13 cellular contexts compared by ENCODE assay signal in genomic region chr21:28442624-28443023, GRCh38.
DNase-seq lines count a peak whose midpoint lies in the region; ATAC-seq, FAIRE-seq and TF ChIP-seq lines count a peak whose summit lies in the region.
"Had no signal": no experiment of that assay in that cellular context is flagged by ENCODE, and none has a peak within 500 bp of the region (broad histone marks: within the 10 kb centered on the region; RNA-seq: fewer than 3 reads in every experiment).

No MANE protein-coding gene starts in this region.

- no peak overlapping the region for H3K4me2 ChIP-seq in PC-3 (ENCODE audit: low read length)

- H3K27me3 ChIP-seq in PC-3 (ENCODE audit: low read length), result no peaks in the 10 kb centered on the region

- H3K27ac ChIP-seq in PC-3 (ENCODE audit: low read length) (no peak overlapping the region), kidney (ENCODE audit: low read depth in 2 of 2, low read length in 2 of 2) (no peak overlapping the region)

- BruUV-seq in PC-3 (replicated peaks; lab: Mats Ljungman, UMichigan), result no TSS peak

- H3K4me3 ChIP-seq in GM12865 (ENCODE audit: low read depth, low read length) (no peak overlapping the region), PC-3 (ENCODE audit: low read length) (no peak overlapping the region), epithelial cell of esophagus (ENCODE audit: low read length) (no peak overlapping the region), kidney (ENCODE audit: low read length in 2 of 2) (no peak overlapping the region)

- ATAC-seq in PC-3 (no peak; the same call in 1 of the 2 replicates), GM19463 (IDR thresholded peaks at IDR 0.05; ENCODE audit: unreplicated experiment) (no peak), HG03159 (IDR thresholded peaks at IDR 0.05; ENCODE audit: unreplicated experiment) (no peak)
- ATAC-seq: naive thymus-derived CD4-positive, alpha-beta T cell had no signal

- POLR2A ChIA-PET in PC-3 (lab: Charles Lee; ENCODE audit: unreplicated experiment), result no interaction called here

- H3K9me2 ChIP-seq in PC-3 (replicated peaks; ENCODE audit: low read length), result no peaks in the 10 kb centered on the region

- H3K4me1 ChIP-seq in PC-3 (ENCODE audit: insufficient read depth, low read length) (peaks cover 22% of the 10 kb centered on the region), kidney (ENCODE audit: control insufficient read depth in 1 of 2, insufficient read depth in 1 of 2, low read depth in 1 of 2, low read length in 2 of 2) (no peaks in the 10 kb centered on the region)

- no peaks in the 10 kb centered on the region for H4K20me1 ChIP-seq in PC-3 (ENCODE audit: low read length)

- H3K9me3 ChIP-seq in PC-3 (ENCODE audit: low read length) (no peaks in the 10 kb centered on the region), kidney (ENCODE audit: control insufficient read depth in 1 of 2, low read length in 2 of 2) (no peaks in the 10 kb centered on the region)

- intact Hi-C loops in PC-3 (cut with micrococcal nuclease) (no loop called here), kidney (cut with DNase I) (no loop called here)

- H3F3A ChIP-seq in PC-3 (ENCODE audit: low read length, unreplicated experiment), result peaks cover 5% of the 10 kb centered on the region

- TF ChIP-seq CTCF in GM12865 (IDR thresholded peaks at IDR 0.05; ENCODE audit: insufficient read depth, low read depth, low read length, missing control alignments) (no peak), PC-3 (conservative IDR thresholded peaks at IDR 0.05; ENCODE audit: low read depth, low read length) (no peak), epithelial cell of esophagus (IDR thresholded peaks at IDR 0.05; ENCODE audit: insufficient read depth, low read depth, low read length, missing control alignments) (no peak), kidney (IDR thresholded peaks at IDR 0.05; ENCODE audit: borderline replicate concordance, extremely low read depth, insufficient read depth) (no peak)

- DNase-seq in GM12865 (ENCODE audit: low read depth), result peak; percentile 13
- peak; percentile 37 for DNase-seq in PC-3
- DNase-seq in epithelial cell of esophagus (ENCODE audit: low read depth), result peak; percentile 65
- peak; percentile 65 for DNase-seq in non-pigmented ciliary epithelial cell (ENCODE audit: low read depth)
- DNase-seq in kidney, result no peak
- no peak for DNase-seq in HTR-8/SVneo (ENCODE audit: insufficient read length, low spot score)
- DNase-seq: activated T-cell treated with anti-CD3 and anti-CD28 coated beads, Interleukin-2, amount 50 U/mL, for 24 hours; C1 segment of cervical spinal cord; naive thymus-derived CD4-positive, alpha-beta T cell; NCI-H1694 treated with DMSO at 0.1 percent for 48 hours; NCI-H510A treated with DMSO at 0.1 percent for 48 hours had no signal

- H3K36me3 ChIP-seq in PC-3 (ENCODE audit: low read depth, low read length) (no peaks in the 10 kb centered on the region), kidney (ENCODE audit: control insufficient read depth in 1 of 2, insufficient read depth in 2 of 2, low read length in 2 of 2) (no peaks in the 10 kb centered on the region)

- H2AFZ ChIP-seq in PC-3 (ENCODE audit: low read length), result no peak overlapping the region

- CTCF ChIA-PET in PC-3 (lab: Charles Lee), result interaction anchor here (0.7 kb wide), 1 partner anchor 303 kb away, joined by 5 read pairs; no protein-coding TSS in a partner anchor

- FAIRE-seq in kidney (lab: Jason Lieb, UNC) (no peak), HTR-8/SVneo (lab: Jason Lieb, UNC) (no peak)

- H3K79me2 ChIP-seq in PC-3 (ENCODE audit: low read length), result no peaks in the 10 kb centered on the region

- H3K9ac ChIP-seq in PC-3 (ENCODE audit: low read length), result no peak overlapping the region
- no peak overlapping the region for H3K9ac ChIP-seq in kidney (ENCODE audit: low read length in 2 of 2)

Comparison
In these comparisons a context has a peak if more than half of its experiments do, and no peak if none do; other contexts are left out.
1. DNase-seq: peak in GM12865 (single experiment), PC-3 (single experiment), epithelial cell of esophagus (single experiment) and non-pigmented ciliary epithelial cell (single experiment); none in kidney (single experiment) and HTR-8/SVneo (single experiment).